Comparison of ENCODE assay signal across 2 cellular contexts in genomic region chr16:57769541-57770145, GRCh38.
TF ChIP-seq lines count a peak whose summit lies in the region.

No MANE protein-coding gene starts in this region.

TF ChIP-seq in IMR-90, 13 proteins besides CTCF, POLR2A, EP300 and RAD21:
- TF ChIP-seq CEBPB (IDR thresholded peaks at IDR 0.05; ENCODE audit: low read depth, low read length) (no peak), SMC3 (IDR thresholded peaks at IDR 0.05; ENCODE audit: low read depth, low read length) (no peak), MAFK (IDR thresholded peaks at IDR 0.05; ENCODE audit: low read depth, low read length) (no peak), USF2 (IDR thresholded peaks at IDR 0.05; ENCODE audit: low read depth, low read length) (no peak), FOS (IDR thresholded peaks at IDR 0.05; ENCODE audit: low read depth, low read length) (no peak), NFE2L2 (IDR thresholded peaks at IDR 0.05; ENCODE audit: low read depth, low read length) (no peak), MXI1 (IDR thresholded peaks at IDR 0.05; ENCODE audit: borderline replicate concordance, low read depth, low read length) (no peak), CHD1 (IDR thresholded peaks at IDR 0.05; ENCODE audit: low read depth, low read length) (no peak), RCOR1 (IDR thresholded peaks at IDR 0.05; ENCODE audit: insufficient replicate concordance, low read length) (no peak), MAZ (IDR thresholded peaks at IDR 0.05; ENCODE audit: borderline replicate concordance, low read depth, low read length) (no peak), BHLHE40 (IDR thresholded peaks at IDR 0.05; ENCODE audit: low read depth, low read length) (no peak), RFX5 (IDR thresholded peaks at IDR 0.05; ENCODE audit: low read depth, low read length) (no peak), ELK1 (IDR thresholded peaks at IDR 0.05; ENCODE audit: borderline replicate concordance, low read depth, low read length) (no peak)

TF ChIP-seq in H1, 55 proteins besides CTCF, POLR2A, EP300 and RAD21:
- TF ChIP-seq TAF1 (IDR thresholded peaks at IDR 0.05; ENCODE audit: low read depth, low read length), result no peak
- no peak for TF ChIP-seq ATF2 (IDR thresholded peaks at IDR 0.05; ENCODE audit: low read length)
- TF ChIP-seq SRF (IDR thresholded peaks at IDR 0.05; ENCODE audit: low read depth, low read length), result no peak
- TF ChIP-seq GTF2F1 (IDR thresholded peaks at IDR 0.05; ENCODE audit: borderline replicate concordance, low read depth, low read length), result no peak
- TF ChIP-seq HDAC2 (IDR thresholded peaks at IDR 0.05; ENCODE audit: borderline replicate concordance in 1 of 2, low read depth in 2 of 2, low read length in 2 of 2), result no peak
